11 cellular contexts compared by ENCODE assay signal in the genomic region with DNA sequence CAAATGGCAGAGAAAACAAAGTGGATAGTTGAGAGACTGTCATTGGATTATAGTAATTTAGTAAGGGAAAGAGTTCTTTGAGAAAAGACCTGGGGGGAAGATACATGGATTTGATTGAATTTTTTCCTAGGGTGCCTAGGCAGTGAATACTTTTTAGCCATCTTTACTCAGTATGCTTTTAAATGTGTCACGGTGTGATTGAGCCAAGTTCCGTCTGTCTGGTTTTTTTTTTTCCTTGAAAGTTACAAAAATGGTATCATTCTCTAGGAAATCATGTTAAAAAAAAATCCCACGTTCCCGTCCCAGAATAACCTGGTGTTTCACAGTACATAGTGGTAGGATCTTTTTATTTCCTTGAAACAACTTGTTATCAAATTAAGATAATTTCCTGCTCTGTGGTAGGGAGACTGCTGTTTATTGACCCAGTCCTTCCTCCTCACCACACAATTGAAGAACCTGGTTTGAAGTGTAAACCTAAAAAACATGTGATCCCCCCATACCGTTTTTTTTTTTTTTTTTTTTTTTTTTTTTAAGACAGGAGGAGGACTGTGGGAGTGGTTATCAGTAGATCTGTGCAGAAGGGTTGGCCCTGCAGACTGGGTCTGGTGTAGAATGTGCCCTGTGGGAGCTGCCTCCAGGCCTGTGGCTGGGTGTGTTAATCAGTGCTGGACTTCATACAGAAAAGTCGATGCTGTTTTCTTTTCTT. TPM values are rescaled to one million over a fixed set of nuclear protein-coding genes. Genes with fewer than 3 reads are reported as not detected.
DNase-seq lines count a peak whose midpoint lies in the region; ATAC-seq, FAIRE-seq and TF ChIP-seq lines count a peak whose summit lies in the region.
"Had no signal": no experiment of that assay in that cellular context is flagged by ENCODE, and none has a peak within 500 bp of the region (broad histone marks: within the 10 kb centered on the region; RNA-seq: fewer than 3 reads in every experiment).

No MANE protein-coding gene starts in this region.

- H3K4me1 ChIP-seq in CD8-positive, alpha-beta T cell (ENCODE audit: insufficient read depth, low read length) = peaks cover 74% of the 10 kb centered on the region

- H3K27me3 ChIP-seq in CD8-positive, alpha-beta T cell (ENCODE audit: insufficient read depth, low read length) = no peaks in the 10 kb centered on the region
- H3K27me3 ChIP-seq: SJCRH30 had no signal

- H3K4me1 Mint-ChIP-seq in CD8-positive, alpha-beta T cell (ENCODE audit: low read depth) = peaks cover 90% of the 10 kb centered on the region
- peaks cover 32% of the 10 kb centered on the region for H3K4me1 Mint-ChIP-seq in T-helper 1 cell treated with Interleukin-12 subunit alpha and Interleukin-12 subunit beta and Interleukin-4 antibody, amounts not matched to agents 30 μg/mL and 1 μg/mL, for 36 hours (ENCODE audit: low read depth)

- H3K4me3 Mint-ChIP-seq in CD8-positive, alpha-beta T cell = peak overlapping the region; percentile 58
- no peak overlapping the region for H3K4me3 Mint-ChIP-seq in T-helper 1 cell treated with Interleukin-12 subunit alpha and Interleukin-12 subunit beta and Interleukin-4 antibody, amounts not matched to agents 30 μg/mL and 1 μg/mL, for 36 hours

- peaks cover 7% of the 10 kb centered on the region for H3K36me3 ChIP-seq in CD8-positive, alpha-beta T cell (ENCODE audit: insufficient read depth, low read length)

- peak overlapping the region; percentile 9 for H3K4me3 ChIP-seq in CD8-positive, alpha-beta T cell (ENCODE audit: low read depth, low read length)
- H3K4me3 ChIP-seq: SJCRH30 had no signal

- H3K9me3 Mint-ChIP-seq in CD8-positive, alpha-beta T cell = peaks cover 8% of the 10 kb centered on the region
- peaks cover 24% of the 10 kb centered on the region for H3K9me3 Mint-ChIP-seq in T-helper 1 cell treated with Interleukin-12 subunit alpha and Interleukin-12 subunit beta and Interleukin-4 antibody, amounts not matched to agents 30 μg/mL and 1 μg/mL, for 36 hours

- no peak for TF ChIP-seq CTCF in CD8-positive, alpha-beta T cell (IDR thresholded peaks at IDR 0.05)
- TF ChIP-seq CTCF in omental fat pad (IDR thresholded peaks at IDR 0.05) = no peak

- peak in 3 of 7 experiments; percentile 43 to 60 (median 53) for DNase-seq in CD8-positive, alpha-beta T cell
- DNase-seq in fibroblast of peridontal ligament (ENCODE audit: extremely low read depth) = peak; percentile 60
- no peak for DNase-seq in omental fat pad (ENCODE audit: low spot score)
- no peak for DNase-seq in NCI-H1092 treated with DMSO at 0.1 percent for 48 hours (lab: John Stamatoyannopoulos, UW)
- DNase-seq in NCI-H510A (lab: John Stamatoyannopoulos, UW) = no peak
- DNase-seq in frontal cortex (ENCODE audit: low spot score in 2 of 2) = no peak
- DNase-seq: activated gamma-delta T cell treated with Interleukin-2 at 50 U/mL for 16 hours, nucleus accumbens had no signal

- peak overlapping the region; percentile 78 for H3K27ac Mint-ChIP-seq in CD8-positive, alpha-beta T cell
- peak overlapping the region; percentile 18 for H3K27ac Mint-ChIP-seq in T-helper 1 cell treated with Interleukin-12 subunit alpha and Interleukin-12 subunit beta and Interleukin-4 antibody, amounts not matched to agents 30 μg/mL and 1 μg/mL, for 36 hours

- intact Hi-C loops in CD8-positive, alpha-beta T cell (cut with DNase I, micrococcal nuclease) = loop anchor here (1.0 kb wide), 4 partner anchors 9 to 34 kb away; no protein-coding TSS in a partner anchor

- no peaks in the 10 kb centered on the region for H3K27me3 Mint-ChIP-seq in CD8-positive, alpha-beta T cell (ENCODE audit: low read depth)
- H3K27me3 Mint-ChIP-seq in T-helper 1 cell treated with Interleukin-12 subunit alpha and Interleukin-12 subunit beta and Interleukin-4 antibody, amounts not matched to agents 30 μg/mL and 1 μg/mL, for 36 hours (ENCODE audit: low read depth) = no peaks in the 10 kb centered on the region

- peaks cover 31% of the 10 kb centered on the region for H3K36me3 Mint-ChIP-seq in CD8-positive, alpha-beta T cell
- peaks cover 39% of the 10 kb centered on the region for H3K36me3 Mint-ChIP-seq in T-helper 1 cell treated with Interleukin-12 subunit alpha and Interleukin-12 subunit beta and Interleukin-4 antibody, amounts not matched to agents 30 μg/mL and 1 μg/mL, for 36 hours (ENCODE audit: low read depth)

- no peaks in the 10 kb centered on the region for H3K9me3 ChIP-seq in CD8-positive, alpha-beta T cell (ENCODE audit: low read length)

- POLR2A ChIA-PET in CD8-positive, alpha-beta T cell (lab: Charles Lee) = interaction anchor here (0.7 to 1.8 kb wide), 7 partner anchors 9 to 51 kb away, joined by 3 to 16 read pairs (median 4); no protein-coding TSS in a partner anchor

- CTCF ChIA-PET in CD8-positive, alpha-beta T cell (lab: Charles Lee) = interaction anchor here (0.7 to 20.8 kb wide), 2 partner anchors 21 to 69 kb away, joined by 3 to 847 read pairs; no protein-coding TSS in a partner anchor

- H3K27ac ChIP-seq in CD8-positive, alpha-beta T cell (ENCODE audit: low read depth, low read length) = no peak overlapping the region
- H3K27ac ChIP-seq: SJCRH30 had no signal

- ATAC-seq in CD8-positive, alpha-beta T cell = peak; percentile 84
- peak; percentile 35 for ATAC-seq in omental fat pad (ENCODE audit: low FRiP score)
- ATAC-seq in GM18502 (IDR thresholded peaks at IDR 0.05; ENCODE audit: poor library complexity, unreplicated experiment) = no peak

- FAIRE-seq in frontal cortex (lab: Jason Lieb, UNC) = no peak

RNA-seq across cellular contexts. Expression of gene DGKD, which starts 55.1 kb away (rescaled TPM):
- 100 to 1,000 TPM; 209 to 244 TPM for total RNA-seq in CD8-positive, alpha-beta T cell
- total RNA-seq in omental fat pad (10 to 100 TPM; 15.3 to 37.5 (median 22.9) TPM), frontal cortex (46.5 TPM)
